Comparison of ENCODE assay signal across 10 cellular contexts in the genomic region with DNA sequence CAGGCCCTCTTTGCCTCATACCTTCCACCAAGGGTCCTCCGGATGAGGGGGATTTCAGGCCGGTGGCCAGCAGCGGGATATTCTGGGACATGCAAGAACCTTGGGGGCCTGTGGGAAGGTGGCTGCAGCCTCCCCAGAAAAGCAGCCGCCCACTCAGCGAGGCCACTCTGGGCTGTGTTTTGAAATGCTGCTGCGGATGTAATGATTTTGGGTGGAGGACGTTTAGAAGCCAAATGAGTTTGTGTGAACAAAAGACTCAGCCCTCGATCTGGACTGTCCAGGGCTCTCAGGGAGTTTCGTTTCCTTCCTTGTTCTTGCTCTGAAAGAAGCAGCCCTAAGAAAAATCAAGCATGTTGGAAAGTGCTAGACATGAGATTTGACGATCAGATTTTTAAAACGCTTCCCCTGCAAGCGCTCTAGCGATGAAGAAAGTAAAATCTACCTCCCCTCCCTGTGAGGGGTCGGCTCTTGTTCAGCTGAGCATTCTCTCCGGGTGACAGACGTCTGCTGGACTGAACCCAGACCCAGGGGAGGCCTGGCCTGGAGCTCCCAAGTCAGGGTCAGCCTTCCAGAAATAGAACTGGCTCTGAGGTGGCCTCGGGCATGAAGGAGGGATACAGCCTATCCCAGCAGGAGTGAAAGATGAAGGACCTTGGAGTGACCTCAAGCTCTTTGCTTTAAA. TPM values are rescaled to one million over a fixed set of nuclear protein-coding genes. Genes with fewer than 3 reads are reported as not detected.
DNase-seq lines count a peak whose midpoint lies in the region; ATAC-seq and TF ChIP-seq lines count a peak whose summit lies in the region.
"Had no signal": no experiment of that assay in that cellular context is flagged by ENCODE, and none has a peak within 500 bp of the region (broad histone marks: within the 10 kb centered on the region; RNA-seq: fewer than 3 reads in every experiment).

No MANE protein-coding gene starts in this region.

- in situ Hi-C loops in mammary epithelial cell (cut with MboI; ENCODE audit: low sequenced_read_pairs in 2 of 2): no loop called here

- no peaks in the 10 kb centered on the region for H4K20me1 ChIP-seq in mammary epithelial cell (ENCODE audit: insufficient read depth, low read length)
- no peaks in the 10 kb centered on the region for H4K20me1 ChIP-seq in hepatocyte (ENCODE audit: insufficient read depth, poor library complexity, severe bottlenecking)
- H4K20me1 ChIP-seq in OCI-LY7 (ENCODE audit: insufficient read depth, low read length): no peaks in the 10 kb centered on the region

- intact Hi-C loops in mammary epithelial cell (cut with micrococcal nuclease) (no loop called here), prostate gland (cut with DNase I) (no loop called here), OCI-LY7 (cut with micrococcal nuclease; ENCODE audit: unreplicated experiment) (no loop called here)

- peaks cover 0 to 1% (median 0%) of the 10 kb centered on the region in 3 donors for H3K27me3 Mint-ChIP-seq in immature natural killer cell (ENCODE audit: low read depth in 3 of 3)

- CTCF ChIA-PET in mammary epithelial cell (lab: Charles Lee; ENCODE audit: low non-redundant PET): interaction anchor here (0.6 kb wide), 1 partner anchor 1135 kb away, joined by 4 read pairs; no protein-coding TSS in a partner anchor
- CTCF ChIA-PET in OCI-LY7 (lab: Charles Lee; ENCODE audit: unreplicated experiment): no interaction called here

- H2AFZ ChIP-seq in mammary epithelial cell (ENCODE audit: low read depth, low read length) (peak overlapping the region; percentile 62), hepatocyte (peak overlapping the region; percentile 35), OCI-LY7 (ENCODE audit: low read length) (no peak overlapping the region)

- no peaks in the 10 kb centered on the region for H3K27me3 ChIP-seq in mammary epithelial cell (ENCODE audit: insufficient read depth, low read length)
- no peaks in the 10 kb centered on the region for H3K27me3 ChIP-seq in hepatocyte
- no peaks in the 10 kb centered on the region for H3K27me3 ChIP-seq in prostate gland (replicated peaks; ENCODE audit: insufficient read depth)

- no peak for TF ChIP-seq CTCF in AG09309 (IDR thresholded peaks at IDR 0.05; ENCODE audit: control insufficient read depth, insufficient read depth, low read depth, low read length, missing control alignments)
- no peak for TF ChIP-seq CTCF in mammary epithelial cell (conservative IDR thresholded peaks at IDR 0.05 in 1 of 2, IDR thresholded peaks at IDR 0.05 in 1 of 2; ENCODE audit: extremely low read depth in 1 of 2, insufficient read depth in 1 of 2, low read depth in 1 of 2, low read length in 2 of 2)
- TF ChIP-seq CTCF in hepatocyte (IDR thresholded peaks at IDR 0.05; ENCODE audit: poor library complexity): no peak
- no peak for TF ChIP-seq CTCF in prostate gland (IDR thresholded peaks at IDR 0.05)
- no peak for TF ChIP-seq CTCF in OCI-LY7 (conservative IDR thresholded peaks at IDR 0.05; ENCODE audit: low read length)

- no peak overlapping the region for H3K9ac ChIP-seq in mammary epithelial cell (ENCODE audit: insufficient read depth, low read length)

- H3K4me1 Mint-ChIP-seq in immature natural killer cell: peaks cover 41 to 65% of the 10 kb centered on the region in 2 donors

- dilution Hi-C loops in mammary epithelial cell (cut with HindIII; ENCODE audit: low sequenced_read_pairs): no loop called here

- H3K9me2 ChIP-seq in hepatocyte (replicated peaks; ENCODE audit: insufficient read depth) (no peaks in the 10 kb centered on the region), OCI-LY7 (ENCODE audit: insufficient read depth, low read length) (no peaks in the 10 kb centered on the region)

- H3K4me3 Mint-ChIP-seq in immature natural killer cell: no peak overlapping the region

- H3K27ac Mint-ChIP-seq in immature natural killer cell: peak overlapping the region in 3 of 6 donors; percentile 15 to 61 (median 19)
- H3K27ac Mint-ChIP-seq: activated naive CD4-positive, alpha-beta T cell treated with anti-CD3 and anti-CD28 coated beads, Interleukin-2, amount 50 U/mL, for 72 hours had no signal

- DNase-seq in AG09309 (ENCODE audit: low read depth) (no peak), mammary epithelial cell (no peak), hepatocyte (ENCODE audit: low spot score) (no peak), prostate gland (ENCODE audit: low spot score) (no peak), DMS114 treated with DMSO at 0.1 percent for 48 hours (lab: John Stamatoyannopoulos, UW; ENCODE audit: unreplicated experiment) (no peak), OCI-LY7 (ENCODE audit: low spot score) (no peak), immature natural killer cell (no peak)
- DNase-seq: activated CD4-positive, alpha-beta T cell treated with anti-CD3 and anti-CD28 coated beads for 1 hour had no signal

- H3K4me2 ChIP-seq in mammary epithelial cell (ENCODE audit: insufficient read depth, low read depth, low read length) (peak overlapping the region; percentile 58), hepatocyte (peak overlapping the region; percentile 65), OCI-LY7 (ENCODE audit: low read length) (no peak overlapping the region)

- POLR2A ChIA-PET in OCI-LY7 (lab: Charles Lee): no interaction called here

- H3K4me3 ChIP-seq in AG09309 (ENCODE audit: control insufficient read depth, low read depth, low read length): peak overlapping the region; percentile 13
- no peak overlapping the region for H3K4me3 ChIP-seq in mammary epithelial cell (replicated peaks in 1 of 3; ENCODE audit: insufficient read depth in 1 of 3, low read depth in 2 of 3, low read length in 3 of 3)
- no peak overlapping the region for H3K4me3 ChIP-seq in hepatocyte
- no peak overlapping the region for H3K4me3 ChIP-seq in prostate gland
- H3K4me3 ChIP-seq in OCI-LY7 (ENCODE audit: low read depth, low read length, poor library complexity, severe bottlenecking): no peak overlapping the region

- 26% methylated on average over 15 of the region's 17 CpGs for WGBS in mammary epithelial cell (ENCODE audit: low coverage, missing lambda C conversion rate)
- 58% methylated on average over 17 of the region's 17 CpGs for WGBS in hepatocyte (ENCODE audit: low lambda C conversion rate, missing lambda C conversion rate)
- 46% methylated on average over 17 of the region's 17 CpGs for WGBS in prostate gland

- no peaks in the 10 kb centered on the region for H3K9me3 ChIP-seq in mammary epithelial cell (replicated peaks; ENCODE audit: insufficient read depth, low read length)
- H3K9me3 ChIP-seq in hepatocyte (ENCODE audit: low read depth): no peaks in the 10 kb centered on the region
- no peaks in the 10 kb centered on the region for H3K9me3 ChIP-seq in prostate gland
- H3K9me3 ChIP-seq in OCI-LY7 (ENCODE audit: low read length): no peaks in the 10 kb centered on the region

- no peak for TF ChIP-seq POLR2A in prostate gland (IDR thresholded peaks at IDR 0.05)

- BruUV-seq in mammary epithelial cell (replicated peaks; lab: Mats Ljungman, UMichigan) (no TSS peak), OCI-LY7 (replicated peaks; lab: Mats Ljungman, UMichigan) (no TSS peak)

- H3K79me2 ChIP-seq in mammary epithelial cell (ENCODE audit: insufficient read depth, low read length) (peaks cover 62% of the 10 kb centered on the region), hepatocyte (peaks cover 50% of the 10 kb centered on the region), OCI-LY7 (ENCODE audit: insufficient read depth, low read depth, low read length) (no peaks in the 10 kb centered on the region)

- H3K9me3 Mint-ChIP-seq in immature natural killer cell: peaks cover 0 to 1% (median 0%) of the 10 kb centered on the region in 6 donors
- H3K9me3 Mint-ChIP-seq: activated naive CD4-positive, alpha-beta T cell treated with anti-CD3 and anti-CD28 coated beads, Interleukin-2, amount 50 U/mL, for 72 hours had no signal

- no peaks in the 10 kb centered on the region for H3K36me3 ChIP-seq in mammary epithelial cell (ENCODE audit: insufficient read depth, low read length)
- no peaks in the 10 kb centered on the region for H3K36me3 ChIP-seq in hepatocyte (replicated peaks; ENCODE audit: insufficient read depth, low read depth)
- H3K36me3 ChIP-seq in prostate gland: no peaks in the 10 kb centered on the region
- no peaks in the 10 kb centered on the region for H3K36me3 ChIP-seq in OCI-LY7 (ENCODE audit: insufficient read depth, low read length)

- no peak for ATAC-seq in HG02763 (IDR thresholded peaks at IDR 0.05; ENCODE audit: unreplicated experiment)
- ATAC-seq: activated naive CD4-positive, alpha-beta T cell treated with anti-CD3 and anti-CD28 coated beads, Interleukin-2, amount 50 U/mL, for 72 hours had no signal

- H3K36me3 Mint-ChIP-seq in immature natural killer cell: no peaks in the 10 kb centered on the region

- peaks cover 33% of the 10 kb centered on the region for H3K4me1 ChIP-seq in mammary epithelial cell (ENCODE audit: insufficient read depth, low read length)
- H3K4me1 ChIP-seq in hepatocyte (ENCODE audit: insufficient read depth): peaks cover 32% of the 10 kb centered on the region
- H3K4me1 ChIP-seq in prostate gland (replicated peaks): peaks cover 10% of the 10 kb centered on the region
- H3K4me1 ChIP-seq in OCI-LY7 (ENCODE audit: insufficient read depth, low read length, poor library complexity, severe bottlenecking): no peaks in the 10 kb centered on the region

- H3K27ac ChIP-seq in mammary epithelial cell (ENCODE audit: insufficient read depth, low read depth, low read length) (no peak overlapping the region), hepatocyte (peak overlapping the region; percentile 68), prostate gland (peak overlapping the region; percentile 78 to 79), OCI-LY7 (ENCODE audit: low read depth, low read length, poor library complexity, severe bottlenecking) (no peak overlapping the region)

RNA-seq across cellular contexts. Expression of a gene that starts 12.9 kb away (rescaled TPM):
- 10 to 100 TPM; 24.8 to 33.8 TPM for total RNA-seq in mammary epithelial cell
- 19.8 TPM for polyA plus RNA-seq in mammary epithelial cell
- 106 TPM for polyA minus RNA-seq in mammary epithelial cell
- 25.1 and 27.2 TPM in 2 replicates for total RNA-seq in hepatocyte
- 22.5 and 27.3 TPM in 2 replicates for polyA plus RNA-seq in hepatocyte
- 100 to 1,000 TPM in 1 of 2 donors, 10 to 100 TPM in 1; 27.5 to 130 TPM for total RNA-seq in prostate gland
- 2.4 and 5.7 TPM in 2 replicates for total RNA-seq in OCI-LY7 (2014; rRNA removed; shearing (Covaris generic))
- 4.9 and 6.0 TPM in 2 replicates for total RNA-seq in OCI-LY7 (2022)
- polyA plus RNA-seq in immature natural killer cell: 10 to 100 TPM in 1 of 3 donors, 1 to 10 TPM in 2; 2.1 to 12.1 (median 4.9) TPM

Comparison
In these comparisons a context has a peak if more than half of its experiments do, and no peak if none do; other contexts are left out.
1. H3K27ac ChIP-seq: peak in hepatocyte (single experiment) and prostate gland (2 of 2); none in mammary epithelial cell (single experiment) and OCI-LY7 (single experiment).